9 cellular contexts compared by ENCODE assay signal in the genomic region with DNA sequence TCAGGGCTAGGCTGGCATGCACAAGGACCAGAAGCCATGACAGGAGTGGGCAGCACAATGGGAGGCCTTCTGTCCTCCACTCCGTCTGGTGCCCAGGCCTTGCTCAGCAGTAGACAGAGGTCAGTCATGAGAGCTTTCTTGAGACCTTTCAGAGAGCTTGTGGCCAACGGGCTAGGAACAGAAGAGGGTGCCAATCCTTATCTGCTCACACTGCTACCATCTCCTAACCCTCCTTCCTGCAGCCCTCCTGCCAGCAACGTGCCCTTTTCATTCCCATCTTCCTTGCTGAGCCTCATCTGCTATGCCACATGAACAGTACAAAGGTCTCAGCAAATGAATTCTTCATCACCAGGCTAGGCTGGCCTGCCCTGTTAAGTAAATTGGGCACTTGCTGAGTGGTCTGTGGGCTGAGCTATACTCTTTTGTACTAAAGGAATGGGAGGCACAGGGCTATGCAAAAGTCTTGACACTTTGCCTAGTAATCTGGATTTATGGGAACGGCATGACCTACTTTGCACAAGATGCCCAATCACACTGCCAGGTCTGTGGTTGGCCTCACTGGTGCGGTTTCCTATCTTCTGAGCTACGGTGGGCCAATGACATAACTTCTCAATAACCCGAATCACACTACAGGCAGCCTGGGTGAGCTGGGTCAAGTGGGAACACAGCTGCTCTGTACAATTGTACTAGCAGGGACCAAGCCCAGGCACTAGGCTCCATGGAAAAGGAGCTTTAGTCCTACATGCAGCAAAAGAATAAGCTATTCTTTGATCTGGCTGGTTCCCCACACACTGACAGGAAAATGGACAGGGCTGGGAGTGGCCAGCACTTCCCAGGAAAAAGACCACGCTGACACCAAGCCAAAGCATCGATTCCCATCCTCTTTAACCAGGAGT. TPM values are rescaled to one million over a fixed set of nuclear protein-coding genes. Genes with fewer than 3 reads are reported as not detected.
DNase-seq lines count a peak whose midpoint lies in the region; ATAC-seq and TF ChIP-seq lines count a peak whose summit lies in the region.
"Had no signal": no experiment of that assay in that cellular context is flagged by ENCODE, and none has a peak within 500 bp of the region (broad histone marks: within the 10 kb centered on the region; RNA-seq: fewer than 3 reads in every experiment).

No MANE protein-coding gene starts in this region.

- DNase-seq in NCI-H526 (lab: John Stamatoyannopoulos, UW) (peak; percentile 18 to 21), NCI-H526 treated with DMSO at 0.1 percent for 48 hours (lab: John Stamatoyannopoulos, UW) (no peak), adrenal gland (peak; percentile 51 to 92 (median 82)), inferior parietal cortex (ENCODE audit: extremely low spot score) (peak; percentile 55), superior temporal gyrus (ENCODE audit: extremely low spot score) (peak; percentile 82), iPS-NIHi11 (ENCODE audit: low spot score) (no peak), omental fat pad (ENCODE audit: low spot score) (no peak)
- no peak for DNase-seq in activated CD4-positive, alpha-beta T cell treated with anti-CD3 and anti-CD28 coated beads for 1 hour

- TF ChIP-seq CTCF in adrenal gland (IDR thresholded peaks at IDR 0.05) = no peak
- TF ChIP-seq CTCF in omental fat pad (IDR thresholded peaks at IDR 0.05) = no peak

- no peaks in the 10 kb centered on the region for H3K36me3 ChIP-seq in adrenal gland (replicated peaks in 1 of 2)
- H3K36me3 ChIP-seq: Peyer's patch had no signal

- peak overlapping the region; percentile 53 to 84 (median 75) for H3K27ac ChIP-seq in adrenal gland

- intact Hi-C loops in adrenal gland (cut with DNase I) = no loop called here

- peak in 1 of 2 donors; percentile 64 for TF ChIP-seq POLR2A in adrenal gland (IDR thresholded peaks at IDR 0.05)

- H3K27me3 ChIP-seq in adrenal gland = no peaks in the 10 kb centered on the region
- H3K27me3 ChIP-seq: Peyer's patch had no signal

- H3K9me3 ChIP-seq in adrenal gland (replicated peaks in 1 of 3) = no peaks in the 10 kb centered on the region
- H3K9me3 ChIP-seq: Peyer's patch had no signal

- no peak overlapping the region for H3K4me3 ChIP-seq in adrenal gland
- H3K4me3 ChIP-seq: Peyer's patch had no signal

- WGBS in adrenal gland, 4 donors = 29 to 38% (median 31%) methylated on average over 6 to 9 of the region's 9 CpGs

- no peak for ATAC-seq in omental fat pad (ENCODE audit: low FRiP score)

- H3K4me1 ChIP-seq in adrenal gland (replicated peaks in 1 of 2) = peaks cover 66 to 78% of the 10 kb centered on the region in 2 donors

RNA-seq across cellular contexts. Expression of a gene that starts 47.8 kb away (rescaled TPM):
- total RNA-seq in adrenal gland = 100 to 1,000 TPM; 103 to 632 (median 161) TPM
- polyA plus RNA-seq in adrenal gland = 1,000 to 10,000 TPM in 1 of 3 donors, 10 to 100 TPM in 2; 31.4 to 1,320 (median 33.3) TPM
- 100 to 1,000 TPM; 125 to 251 (median 186) TPM for total RNA-seq in omental fat pad

Comparison
In these comparisons a context has a peak if more than half of its experiments do, and no peak if none do; other contexts are left out.
1. DNase-seq: peak in NCI-H526 (2 of 2), adrenal gland (7 of 7), inferior parietal cortex (single experiment) and superior temporal gyrus (single experiment); none in NCI-H526 treated with DMSO at 0.1 percent for 48 hours (single experiment), iPS-NIHi11 (single experiment), omental fat pad (single experiment) and activated CD4-positive, alpha-beta T cell treated with anti-CD3 and anti-CD28 coated beads for 1 hour (single experiment).